Comparison of ENCODE assay signal across 9 cellular contexts in the genomic region with DNA sequence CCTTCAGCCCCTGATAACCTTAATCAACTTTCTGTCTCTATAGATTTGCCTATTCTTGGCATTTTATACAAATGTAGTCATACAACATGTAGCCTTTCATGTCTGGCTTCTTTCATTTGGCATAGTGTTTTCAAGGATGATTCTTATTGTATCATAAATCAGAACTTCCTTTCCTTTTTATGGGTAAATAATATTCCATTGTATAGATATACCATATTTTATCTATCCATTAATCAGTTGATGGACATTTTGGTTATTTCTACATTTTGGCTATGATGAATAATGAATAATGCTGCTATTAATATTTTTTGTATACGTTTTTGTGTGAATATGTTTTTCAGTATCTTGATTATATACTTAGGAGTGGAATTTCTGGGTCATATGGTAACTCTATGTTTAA.
"Had no signal": no experiment of that assay in that cellular context is flagged by ENCODE, and none has a peak within 500 bp of the region (broad histone marks: within the 10 kb centered on the region; RNA-seq: fewer than 3 reads in every experiment).

No MANE protein-coding gene starts in this region.

- FAIRE-seq: H1, H54, K562 had no signal

- DNase-seq: H9, HCEC 1CT, HFFc6, IMR-90 had no signal

- ATAC-seq: GM23338, K562 had no signal

- H3K27ac Mint-ChIP-seq: GM23338, H9, HFFc6 had no signal

- H3K27ac ChIP-seq: HL-60 had no signal

- H3K4me3 ChIP-seq: GM23338, K562 had no signal

- H3K4me2 ChIP-seq: GM23338 had no signal

- H3K9me3 Mint-ChIP-seq: HFFc6 had no signal

- H2AFZ ChIP-seq: GM23338 had no signal

- H3K4me3 Mint-ChIP-seq: GM23338, H9, HFFc6 had no signal
